In genomic region chr2:150410809-150411208, GRCh38 we compare ENCODE assay signal across 1 cellular context.
TF ChIP-seq lines count a peak whose summit lies in the region.

No MANE protein-coding gene starts in this region.

TF ChIP-seq in GM23338, 12 proteins besides CTCF, POLR2A, EP300 and RAD21 (continued from another document):
- TF ChIP-seq ETS1 (IDR thresholded peaks at IDR 0.05) (0 out of 2 replicates have a peak, but pooled peaks have one; percentile 18), POLR2AphosphoS5 (IDR thresholded peaks at IDR 0.05; ENCODE audit: low read depth) (peak; percentile 46)
